In the genomic region with DNA sequence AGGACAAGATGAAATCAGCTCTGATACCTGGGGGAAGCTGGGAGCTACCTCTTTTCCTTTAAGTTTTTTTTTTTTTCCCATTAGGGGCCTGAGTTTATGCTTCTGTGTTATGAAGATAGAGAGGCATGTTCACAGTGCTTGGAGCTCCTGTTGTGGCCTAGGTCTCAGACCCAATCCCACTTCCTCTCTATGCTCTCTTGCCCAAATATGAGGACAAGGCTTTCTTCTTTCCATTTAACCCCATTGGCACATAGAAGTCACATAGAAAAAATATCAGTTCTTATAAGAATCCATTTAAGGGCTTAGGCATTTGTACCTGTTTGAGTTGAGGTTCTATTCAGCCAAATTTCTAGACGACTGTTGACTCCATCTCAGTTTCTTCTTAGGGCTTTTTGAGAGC, we compare ENCODE assay signal across 1 cellular context.
TF ChIP-seq lines count a peak whose summit lies in the region.

No MANE protein-coding gene starts in this region.

TF ChIP-seq in GM23338, 12 proteins besides CTCF, POLR2A, EP300 and RAD21 (continued from another document):
- TF ChIP-seq, protein P1, sequence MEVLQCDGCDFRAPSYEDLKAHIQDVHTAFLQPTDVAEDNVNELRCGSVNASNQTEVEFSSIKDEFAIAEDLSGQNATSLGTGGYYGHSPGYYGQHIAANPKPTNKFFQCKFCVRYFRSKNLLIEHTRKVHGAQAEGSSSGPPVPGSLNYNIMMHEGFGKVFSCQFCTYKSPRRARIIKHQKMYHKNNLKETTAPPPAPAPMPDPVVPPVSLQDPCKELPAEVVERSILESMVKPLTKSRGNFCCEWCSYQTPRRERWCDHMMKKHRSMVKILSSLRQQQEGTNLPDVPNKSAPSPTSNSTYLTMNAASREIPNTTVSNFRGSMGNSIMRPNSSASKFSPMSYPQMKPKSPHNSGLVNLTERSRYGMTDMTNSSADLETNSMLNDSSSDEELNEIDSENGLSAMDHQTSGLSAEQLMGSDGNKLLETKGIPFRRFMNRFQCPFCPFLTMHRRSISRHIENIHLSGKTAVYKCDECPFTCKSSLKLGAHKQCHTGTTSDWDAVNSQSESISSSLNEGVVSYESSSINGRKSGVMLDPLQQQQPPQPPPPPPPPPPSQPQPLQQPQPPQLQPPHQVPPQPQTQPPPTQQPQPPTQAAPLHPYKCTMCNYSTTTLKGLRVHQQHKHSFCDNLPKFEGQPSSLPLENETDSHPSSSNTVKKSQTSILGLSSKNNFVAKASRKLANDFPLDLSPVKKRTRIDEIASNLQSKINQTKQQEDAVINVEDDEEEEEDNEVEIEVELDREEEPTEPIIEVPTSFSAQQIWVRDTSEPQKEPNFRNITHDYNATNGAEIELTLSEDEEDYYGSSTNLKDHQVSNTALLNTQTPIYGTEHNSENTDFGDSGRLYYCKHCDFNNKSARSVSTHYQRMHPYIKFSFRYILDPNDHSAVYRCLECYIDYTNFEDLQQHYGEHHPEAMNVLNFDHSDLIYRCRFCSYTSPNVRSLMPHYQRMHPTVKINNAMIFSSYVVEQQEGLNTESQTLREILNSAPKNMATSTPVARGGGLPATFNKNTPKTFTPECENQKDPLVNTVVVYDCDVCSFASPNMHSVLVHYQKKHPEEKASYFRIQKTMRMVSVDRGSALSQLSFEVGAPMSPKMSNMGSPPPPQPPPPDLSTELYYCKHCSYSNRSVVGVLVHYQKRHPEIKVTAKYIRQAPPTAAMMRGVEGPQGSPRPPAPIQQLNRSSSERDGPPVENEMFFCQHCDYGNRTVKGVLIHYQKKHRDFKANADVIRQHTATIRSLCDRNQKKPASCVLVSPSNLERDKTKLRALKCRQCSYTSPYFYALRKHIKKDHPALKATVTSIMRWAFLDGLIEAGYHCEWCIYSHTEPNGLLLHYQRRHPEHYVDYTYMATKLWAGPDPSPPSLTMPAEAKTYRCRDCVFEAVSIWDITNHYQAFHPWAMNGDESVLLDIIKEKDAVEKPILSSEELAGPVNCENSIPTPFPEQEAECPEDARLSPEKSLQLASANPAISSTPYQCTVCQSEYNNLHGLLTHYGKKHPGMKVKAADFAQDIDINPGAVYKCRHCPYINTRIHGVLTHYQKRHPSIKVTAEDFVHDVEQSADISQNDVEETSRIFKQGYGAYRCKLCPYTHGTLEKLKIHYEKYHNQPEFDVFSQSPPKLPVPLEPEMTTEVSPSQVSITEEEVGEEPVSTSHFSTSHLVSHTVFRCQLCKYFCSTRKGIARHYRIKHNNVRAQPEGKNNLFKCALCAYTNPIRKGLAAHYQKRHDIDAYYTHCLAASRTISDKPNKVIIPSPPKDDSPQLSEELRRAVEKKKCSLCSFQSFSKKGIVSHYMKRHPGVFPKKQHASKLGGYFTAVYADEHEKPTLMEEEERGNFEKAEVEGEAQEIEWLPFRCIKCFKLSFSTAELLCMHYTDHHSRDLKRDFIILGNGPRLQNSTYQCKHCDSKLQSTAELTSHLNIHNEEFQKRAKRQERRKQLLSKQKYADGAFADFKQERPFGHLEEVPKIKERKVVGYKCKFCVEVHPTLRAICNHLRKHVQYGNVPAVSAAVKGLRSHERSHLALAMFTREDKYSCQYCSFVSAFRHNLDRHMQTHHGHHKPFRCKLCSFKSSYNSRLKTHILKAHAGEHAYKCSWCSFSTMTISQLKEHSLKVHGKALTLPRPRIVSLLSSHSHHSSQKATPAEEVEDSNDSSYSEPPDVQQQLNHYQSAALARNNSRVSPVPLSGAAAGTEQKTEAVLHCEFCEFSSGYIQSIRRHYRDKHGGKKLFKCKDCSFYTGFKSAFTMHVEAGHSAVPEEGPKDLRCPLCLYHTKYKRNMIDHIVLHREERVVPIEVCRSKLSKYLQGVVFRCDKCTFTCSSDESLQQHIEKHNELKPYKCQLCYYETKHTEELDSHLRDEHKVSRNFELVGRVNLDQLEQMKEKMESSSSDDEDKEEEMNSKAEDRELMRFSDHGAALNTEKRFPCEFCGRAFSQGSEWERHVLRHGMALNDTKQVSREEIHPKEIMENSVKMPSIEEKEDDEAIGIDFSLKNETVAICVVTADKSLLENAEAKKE (CRISPR knock-in tag; IDR thresholded peaks at IDR 0.05) = no peak
- no peak for TF ChIP-seq STAT1 (IDR thresholded peaks at IDR 0.05; ENCODE audit: unreplicated experiment)
